15 cellular contexts compared by ENCODE assay signal in the genomic region with DNA sequence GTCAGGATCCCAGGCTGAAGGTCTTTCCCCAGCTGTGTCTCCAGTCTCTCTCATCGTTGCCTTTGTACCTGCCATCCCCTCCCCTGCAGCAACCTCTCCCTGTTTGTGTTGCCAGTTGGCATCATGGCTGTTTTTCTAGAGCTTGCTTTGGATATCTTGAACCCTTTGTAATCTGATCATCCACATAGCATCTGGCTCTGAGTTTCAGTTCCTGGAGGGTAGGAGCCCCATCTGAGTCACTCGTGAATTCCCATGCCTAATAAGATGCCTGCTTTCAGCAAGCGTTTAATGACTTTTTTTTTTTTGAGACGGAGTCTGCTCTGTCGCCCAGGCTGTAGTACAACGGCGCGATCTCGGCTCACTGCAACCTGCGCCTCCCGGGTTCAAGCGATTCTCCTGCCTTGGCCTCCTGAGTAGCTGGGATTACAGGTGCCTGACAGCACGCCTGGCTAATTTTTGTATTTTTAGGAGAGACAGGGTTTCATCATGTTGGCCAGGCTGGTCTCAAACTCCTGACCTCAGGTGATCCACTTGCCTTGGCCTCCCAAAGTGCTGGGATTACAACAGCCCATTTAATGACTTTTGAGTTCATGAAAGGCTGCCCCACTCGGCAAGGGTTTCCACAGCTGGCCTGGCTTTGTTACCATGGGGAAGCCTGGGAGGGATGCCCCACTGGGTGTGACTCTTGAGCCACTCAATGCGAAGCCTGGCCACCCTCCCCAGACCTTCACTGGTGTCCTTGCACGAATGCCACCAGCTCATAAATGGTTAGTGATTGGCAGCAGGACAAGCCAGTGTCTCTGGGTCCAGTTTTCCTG. TPM values are rescaled to one million over a fixed set of nuclear protein-coding genes. Genes with fewer than 3 reads are reported as not detected.
A peak's percentile ranks its signal among the peaks of the same experiment; 100 is the strongest.
DNase-seq lines count a peak whose midpoint lies in the region; ATAC-seq and TF ChIP-seq lines count a peak whose summit lies in the region.
"Had no signal": no experiment of that assay in that cellular context is flagged by ENCODE, and none has a peak within 500 bp of the region (broad histone marks: within the 10 kb centered on the region; RNA-seq: fewer than 3 reads in every experiment).

No MANE protein-coding gene starts in this region.

- DNase-seq in EH (ENCODE audit: low read depth) (peak; percentile 72), Karpas-422 (peak; percentile 82), activated B cell treated with CpG ODN at 0.5 μM for 24 hours (no peak), kidney tubule cell (ENCODE audit: low spot score) (peak; percentile 69), activated gamma-delta T cell (lab: John Stamatoyannopoulos, UW) (no peak)
- no peak for DNase-seq in stimulated activated naive CD4-positive, alpha-beta T cell treated with Interleukin-2 at 50 U/mL for 16 hours (lab: John Stamatoyannopoulos, UW)
- no peak for DNase-seq in NK-92 treated with Interleukin-12 subunit alpha and Interleukin-12 subunit beta, amount 100 ng/mL, for 24 hours (lab: John Stamatoyannopoulos, UW)
- DNase-seq: activated CD4-positive, alpha-beta T cell treated with anti-CD3 and anti-CD28 coated beads, Interleukin-2, amount 50 U/mL, for 48 hours; activated naive CD4-positive, alpha-beta T cell treated with Interleukin-2 at 50 U/mL for 16 hours; COR-L47; glutamatergic neuron; lower lobe of right lung; stimulated activated CD4-positive, alpha-beta T cell treated with anti-CD3 and anti-CD28 coated beads, Interleukin-2, amount 100 ng/mL, for 48 hours had no signal

- POLR2A ChIA-PET in activated B cell treated with CpG ODN at 0.5 μM for 24 hours (lab: Charles Lee): interaction anchor here (1.3 to 2.1 kb wide), 2 partner anchors 9 to 11 kb away, joined by 3 to 9 read pairs; a partner anchor contains a TSS

- no peaks in the 10 kb centered on the region for H3K9me2 ChIP-seq in Karpas-422 (replicated peaks; ENCODE audit: insufficient read depth, low read length)

- H3K4me3 Mint-ChIP-seq in activated B cell treated with CpG ODN at 0.5 μM for 24 hours: peak overlapping the region; percentile 39
- H3K4me3 Mint-ChIP-seq: dendritic cell treated with granulocyte-macrophage colony-stimulating factor and Interleukin-4, amounts not matched to agents 40 ng/mL and 50 ng/mL, for 4 days had no signal

- H3K9ac ChIP-seq in Karpas-422 (ENCODE audit: low read length): peak overlapping the region; percentile 51

- H4K20me1 ChIP-seq in Karpas-422 (ENCODE audit: insufficient read depth, low read depth, low read length): no peaks in the 10 kb centered on the region

- peak overlapping the region; percentile 81 for H3K27ac Mint-ChIP-seq in activated B cell treated with CpG ODN at 0.5 μM for 24 hours
- H3K27ac Mint-ChIP-seq: dendritic cell treated with granulocyte-macrophage colony-stimulating factor and Interleukin-4, amounts not matched to agents 40 ng/mL and 50 ng/mL, for 4 days had no signal

- H3K9me3 ChIP-seq in Karpas-422 (ENCODE audit: low read length): no peaks in the 10 kb centered on the region
- H3K9me3 ChIP-seq: lower lobe of right lung had no signal

- intact Hi-C loops in activated B cell treated with CpG ODN at 0.5 μM for 24 hours (cut with micrococcal nuclease): no loop called here

- peak overlapping the region; percentile 98 for H3K27ac ChIP-seq in Karpas-422 (ENCODE audit: low read length)
- H3K27ac ChIP-seq: lower lobe of right lung had no signal

- peaks cover 98% of the 10 kb centered on the region for H3K4me1 ChIP-seq in Karpas-422 (ENCODE audit: low read length)

- H3K27me3 ChIP-seq in Karpas-422 (ENCODE audit: low read length): no peaks in the 10 kb centered on the region

- peak overlapping the region; percentile 48; the same call in 1 of the 2 replicates for H2AFZ ChIP-seq in Karpas-422 (ENCODE audit: low read length)

- ATAC-seq in activated B cell treated with CpG ODN at 0.5 μM for 24 hours (ENCODE audit: low read depth) (no peak), HG03108 (IDR thresholded peaks at IDR 0.05; ENCODE audit: unreplicated experiment) (no peak)
- ATAC-seq: lower lobe of right lung had no signal

- H3K4me3 ChIP-seq in Karpas-422 (ENCODE audit: low read length): peak overlapping the region; percentile 4; the same call in 1 of the 2 replicates
- H3K4me3 ChIP-seq: lower lobe of right lung had no signal

- H3K36me3 Mint-ChIP-seq in activated B cell treated with CpG ODN at 0.5 μM for 24 hours (ENCODE audit: low read depth): no peaks in the 10 kb centered on the region

- TF ChIP-seq CTCF in activated B cell treated with CpG ODN at 0.5 μM for 24 hours (IDR thresholded peaks at IDR 0.05): no peak

- peak overlapping the region; percentile 68 for H3K4me2 ChIP-seq in Karpas-422 (ENCODE audit: low read depth, low read length, poor library complexity, severe bottlenecking)

- H3K79me2 ChIP-seq in Karpas-422 (ENCODE audit: low read length): no peaks in the 10 kb centered on the region

- H3K36me3 ChIP-seq in Karpas-422 (ENCODE audit: insufficient read depth, low read length): no peaks in the 10 kb centered on the region
- H3K36me3 ChIP-seq: lower lobe of right lung had no signal

- peaks cover 91% of the 10 kb centered on the region for H3K4me1 Mint-ChIP-seq in activated B cell treated with CpG ODN at 0.5 μM for 24 hours

- CTCF ChIA-PET in activated B cell treated with CpG ODN at 0.5 μM for 24 hours (lab: Charles Lee): interaction anchor here (2.7 kb wide), 1 partner anchor 14 kb away, joined by 6 read pairs; no protein-coding TSS in a partner anchor

- H3K27me3 Mint-ChIP-seq in activated B cell treated with CpG ODN at 0.5 μM for 24 hours: no peaks in the 10 kb centered on the region

- H3K9me3 Mint-ChIP-seq in activated B cell treated with CpG ODN at 0.5 μM for 24 hours: no peaks in the 10 kb centered on the region
- H3K9me3 Mint-ChIP-seq: dendritic cell treated with granulocyte-macrophage colony-stimulating factor and Interleukin-4, amounts not matched to agents 40 ng/mL and 50 ng/mL, for 4 days had no signal

RNA-seq across cellular contexts. Expression of a gene that starts 11.9 kb away (rescaled TPM):
- total RNA-seq in Karpas-422 (2014; rRNA removed; shearing (Covaris generic); ENCODE audit: low replicate concordance): 0.36 TPM in 1 of 2 replicates, not detected in the other
- 14.7 and 19.0 TPM in 2 replicates for total RNA-seq in activated B cell treated with CpG ODN at 0.5 μM for 24 hours

Comparison
In these comparisons a context has a peak if more than half of its experiments do, and no peak if none do; other contexts are left out.
1. DNase-seq: peak in EH (single experiment), Karpas-422 (single experiment) and kidney tubule cell (single experiment); none in activated B cell treated with CpG ODN at 0.5 μM for 24 hours (single experiment), activated gamma-delta T cell (single experiment), stimulated activated naive CD4-positive, alpha-beta T cell treated with Interleukin-2 at 50 U/mL for 16 hours (single experiment) and NK-92 treated with Interleukin-12 subunit alpha and Interleukin-12 subunit beta, amount 100 ng/mL, for 24 hours (single experiment).
2. RNA of a gene that starts 11.9 kb away (total RNA-seq): 14.7 to 19.0 TPM in activated B cell treated with CpG ODN at 0.5 μM for 24 hours; 0.36 TPM in Karpas-422; every median in the first group is over 10 times any median in the second.